In the genomic region with DNA sequence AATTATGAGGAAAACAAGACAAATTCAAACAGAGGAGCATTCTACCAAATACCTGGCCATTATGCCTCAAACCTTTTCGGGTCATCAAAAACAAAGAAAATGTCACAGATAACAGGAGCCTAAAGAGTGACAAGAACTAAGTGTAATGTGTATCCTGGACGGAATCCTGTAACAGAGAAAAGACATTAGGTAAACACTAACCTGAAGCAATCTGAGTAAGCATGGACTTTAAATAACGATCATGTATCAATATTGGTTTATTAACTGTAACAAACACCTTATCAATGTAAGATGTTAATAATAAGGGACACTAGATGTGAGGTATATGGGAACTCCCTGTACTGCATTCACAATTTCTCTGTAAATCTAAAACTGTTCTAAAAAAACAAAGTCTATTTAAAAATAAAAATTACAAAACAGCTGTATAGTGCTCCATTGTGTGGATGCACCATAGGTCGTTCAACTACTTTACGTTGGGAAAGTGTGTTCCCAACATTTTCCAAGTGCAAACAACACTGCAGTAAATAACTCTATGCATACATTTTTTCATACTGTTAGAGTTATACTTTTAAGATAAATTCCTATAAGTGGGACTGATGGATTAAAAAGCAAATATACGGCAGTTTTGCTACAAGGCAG, we compare ENCODE assay signal across 1 cellular context.
A peak's percentile ranks its signal among the peaks of the same experiment; 100 is the strongest.
TF ChIP-seq lines count a peak whose summit lies in the region.

No MANE protein-coding gene starts in this region.

TF ChIP-seq in HepG2, 621 proteins besides CTCF, POLR2A, EP300 and RAD21 (continued from another document and continues in another):
- TF ChIP-seq KMT2A (CRISPR knock-in tag; IDR thresholded peaks at IDR 0.05) (no peak), MEIS1 (CRISPR knock-in tag; IDR thresholded peaks at IDR 0.05; ENCODE audit: borderline replicate concordance) (no peak), ZNF672 (CRISPR knock-in tag; IDR thresholded peaks at IDR 0.05) (no peak), HDAC1 (CRISPR knock-in tag; IDR thresholded peaks at IDR 0.05) (no peak), CBX1 (IDR thresholded peaks at IDR 0.05; ENCODE audit: low read depth) (no peak), ZNF33A (CRISPR knock-in tag; IDR thresholded peaks at IDR 0.05; ENCODE audit: borderline replicate concordance) (no peak), GFI1 (CRISPR knock-in tag; IDR thresholded peaks at IDR 0.05; ENCODE audit: borderline replicate concordance) (peak; percentile 45), ZKSCAN8 (CRISPR knock-in tag; IDR thresholded peaks at IDR 0.05; ENCODE audit: borderline replicate concordance) (no peak), ZNF614 (CRISPR knock-in tag; IDR thresholded peaks at IDR 0.05; ENCODE audit: borderline replicate concordance) (0 out of 2 replicates have a peak, but pooled peaks have one; percentile 29), SIN3B (IDR thresholded peaks at IDR 0.05; ENCODE audit: low read length) (no peak), FOXJ3 (CRISPR knock-in tag; IDR thresholded peaks at IDR 0.05; ENCODE audit: borderline replicate concordance) (peak; percentile 86), ATM (IDR thresholded peaks at IDR 0.05; ENCODE audit: borderline replicate concordance) (no peak), SMAD1 (CRISPR knock-in tag; IDR thresholded peaks at IDR 0.05; ENCODE audit: borderline replicate concordance, low read depth) (no peak), ZNF235 (CRISPR knock-in tag; IDR thresholded peaks at IDR 0.05; ENCODE audit: borderline replicate concordance) (no peak), NR2C2 (CRISPR knock-in tag; IDR thresholded peaks at IDR 0.05; ENCODE audit: borderline replicate concordance) (no peak; the same call in 1 of the 2 replicates), FOXA3 (CRISPR knock-in tag; IDR thresholded peaks at IDR 0.05) (peak; percentile 95), ZNF720 (CRISPR knock-in tag; IDR thresholded peaks at IDR 0.05) (no peak), RARA (CRISPR knock-in tag; IDR thresholded peaks at IDR 0.05) (peak; percentile 55), ZNF431 (CRISPR knock-in tag; IDR thresholded peaks at IDR 0.05; ENCODE audit: borderline replicate concordance, low read depth) (no peak), NR3C1 (CRISPR knock-in tag; IDR thresholded peaks at IDR 0.05) (no peak), MTF2 (CRISPR knock-in tag; IDR thresholded peaks at IDR 0.05; ENCODE audit: borderline replicate concordance) (no peak), FOXC1 (CRISPR knock-in tag; IDR thresholded peaks at IDR 0.05; ENCODE audit: borderline replicate concordance) (no peak), ZMYM3 (CRISPR knock-in tag; IDR thresholded peaks at IDR 0.05) (no peak), ZNF879 (CRISPR knock-in tag; IDR thresholded peaks at IDR 0.05) (no peak), ZNF850 (CRISPR knock-in tag; conservative IDR thresholded peaks at IDR 0.05) (no peak), IRX3 (CRISPR knock-in tag; IDR thresholded peaks at IDR 0.05; ENCODE audit: borderline replicate concordance, low read depth) (no peak), SRSF4 (IDR thresholded peaks at IDR 0.05; ENCODE audit: low read depth, low read length, poor library complexity, severe bottlenecking) (no peak), ZNF563 (CRISPR knock-in tag; IDR thresholded peaks at IDR 0.05) (no peak), WIZ (CRISPR knock-in tag; IDR thresholded peaks at IDR 0.05) (no peak), RELA (CRISPR knock-in tag; IDR thresholded peaks at IDR 0.05) (no peak)
- TF ChIP-seq, protein P1, sequence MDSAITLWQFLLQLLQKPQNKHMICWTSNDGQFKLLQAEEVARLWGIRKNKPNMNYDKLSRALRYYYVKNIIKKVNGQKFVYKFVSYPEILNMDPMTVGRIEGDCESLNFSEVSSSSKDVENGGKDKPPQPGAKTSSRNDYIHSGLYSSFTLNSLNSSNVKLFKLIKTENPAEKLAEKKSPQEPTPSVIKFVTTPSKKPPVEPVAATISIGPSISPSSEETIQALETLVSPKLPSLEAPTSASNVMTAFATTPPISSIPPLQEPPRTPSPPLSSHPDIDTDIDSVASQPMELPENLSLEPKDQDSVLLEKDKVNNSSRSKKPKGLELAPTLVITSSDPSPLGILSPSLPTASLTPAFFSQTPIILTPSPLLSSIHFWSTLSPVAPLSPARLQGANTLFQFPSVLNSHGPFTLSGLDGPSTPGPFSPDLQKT (CRISPR knock-in tag; IDR thresholded peaks at IDR 0.05; ENCODE audit: borderline replicate concordance), result no peak
- TF ChIP-seq, protein P2, sequence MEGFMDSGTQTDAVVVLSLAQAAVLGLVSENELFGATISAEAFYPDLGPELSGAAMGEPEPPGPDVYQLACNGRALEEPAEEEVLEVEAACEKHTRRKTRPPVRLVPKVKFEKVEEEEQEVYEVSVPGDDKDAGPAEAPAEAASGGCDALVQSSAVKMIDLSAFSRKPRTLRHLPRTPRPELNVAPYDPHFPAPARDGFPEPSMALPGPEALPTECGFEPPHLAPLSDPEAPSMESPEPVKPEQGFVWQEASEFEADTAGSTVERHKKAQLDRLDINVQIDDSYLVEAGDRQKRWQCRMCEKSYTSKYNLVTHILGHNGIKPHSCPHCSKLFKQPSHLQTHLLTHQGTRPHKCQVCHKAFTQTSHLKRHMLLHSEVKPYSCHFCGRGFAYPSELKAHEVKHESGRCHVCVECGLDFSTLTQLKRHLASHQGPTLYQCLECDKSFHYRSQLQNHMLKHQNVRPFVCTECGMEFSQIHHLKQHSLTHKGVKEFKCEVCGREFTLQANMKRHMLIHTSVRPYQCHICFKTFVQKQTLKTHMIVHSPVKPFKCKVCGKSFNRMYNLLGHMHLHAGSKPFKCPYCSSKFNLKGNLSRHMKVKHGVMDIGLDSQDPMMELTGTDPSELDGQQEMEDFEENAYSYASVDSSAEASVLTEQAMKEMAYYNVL (CRISPR knock-in tag; IDR thresholded peaks at IDR 0.05; ENCODE audit: borderline replicate concordance), result no peak
- TF ChIP-seq, protein P3, sequence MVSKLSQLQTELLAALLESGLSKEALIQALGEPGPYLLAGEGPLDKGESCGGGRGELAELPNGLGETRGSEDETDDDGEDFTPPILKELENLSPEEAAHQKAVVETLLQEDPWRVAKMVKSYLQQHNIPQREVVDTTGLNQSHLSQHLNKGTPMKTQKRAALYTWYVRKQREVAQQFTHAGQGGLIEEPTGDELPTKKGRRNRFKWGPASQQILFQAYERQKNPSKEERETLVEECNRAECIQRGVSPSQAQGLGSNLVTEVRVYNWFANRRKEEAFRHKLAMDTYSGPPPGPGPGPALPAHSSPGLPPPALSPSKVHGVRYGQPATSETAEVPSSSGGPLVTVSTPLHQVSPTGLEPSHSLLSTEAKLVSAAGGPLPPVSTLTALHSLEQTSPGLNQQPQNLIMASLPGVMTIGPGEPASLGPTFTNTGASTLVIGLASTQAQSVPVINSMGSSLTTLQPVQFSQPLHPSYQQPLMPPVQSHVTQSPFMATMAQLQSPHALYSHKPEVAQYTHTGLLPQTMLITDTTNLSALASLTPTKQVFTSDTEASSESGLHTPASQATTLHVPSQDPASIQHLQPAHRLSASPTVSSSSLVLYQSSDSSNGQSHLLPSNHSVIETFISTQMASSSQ (IDR thresholded peaks at IDR 0.05; ENCODE audit: low read depth), result 0 out of 2 replicates have a peak, but pooled peaks have one; percentile 55
- TF ChIP-seq, protein P3 (CRISPR knock-in tag; IDR thresholded peaks at IDR 0.05; ENCODE audit: borderline replicate concordance), result no peak; the same call in 1 of the 2 replicates
- TF ChIP-seq, protein P4, sequence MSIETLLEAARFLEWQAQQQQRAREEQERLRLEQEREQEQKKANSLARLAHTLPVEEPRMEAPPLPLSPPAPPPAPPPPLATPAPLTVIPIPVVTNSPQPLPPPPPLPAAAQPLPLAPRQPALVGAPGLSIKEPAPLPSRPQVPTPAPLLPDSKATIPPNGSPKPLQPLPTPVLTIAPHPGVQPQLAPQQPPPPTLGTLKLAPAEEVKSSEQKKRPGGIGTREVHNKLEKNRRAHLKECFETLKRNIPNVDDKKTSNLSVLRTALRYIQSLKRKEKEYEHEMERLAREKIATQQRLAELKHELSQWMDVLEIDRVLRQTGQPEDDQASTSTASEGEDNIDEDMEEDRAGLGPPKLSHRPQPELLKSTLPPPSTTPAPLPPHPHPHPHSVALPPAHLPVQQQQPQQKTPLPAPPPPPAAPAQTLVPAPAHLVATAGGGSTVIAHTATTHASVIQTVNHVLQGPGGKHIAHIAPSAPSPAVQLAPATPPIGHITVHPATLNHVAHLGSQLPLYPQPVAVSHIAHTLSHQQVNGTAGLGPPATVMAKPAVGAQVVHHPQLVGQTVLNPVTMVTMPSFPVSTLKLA (IDR thresholded peaks at IDR 0.05), result no peak
- TF ChIP-seq, protein P5, sequence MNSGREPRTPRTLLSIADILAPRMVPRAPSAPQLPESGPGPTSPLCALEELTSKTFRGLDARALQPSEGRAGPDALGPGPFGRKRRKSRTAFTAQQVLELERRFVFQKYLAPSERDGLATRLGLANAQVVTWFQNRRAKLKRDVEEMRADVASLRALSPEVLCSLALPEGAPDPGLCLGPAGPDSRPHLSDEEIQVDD (CRISPR knock-in tag; IDR thresholded peaks at IDR 0.05; ENCODE audit: borderline replicate concordance), result no peak
- TF ChIP-seq, protein P6, sequence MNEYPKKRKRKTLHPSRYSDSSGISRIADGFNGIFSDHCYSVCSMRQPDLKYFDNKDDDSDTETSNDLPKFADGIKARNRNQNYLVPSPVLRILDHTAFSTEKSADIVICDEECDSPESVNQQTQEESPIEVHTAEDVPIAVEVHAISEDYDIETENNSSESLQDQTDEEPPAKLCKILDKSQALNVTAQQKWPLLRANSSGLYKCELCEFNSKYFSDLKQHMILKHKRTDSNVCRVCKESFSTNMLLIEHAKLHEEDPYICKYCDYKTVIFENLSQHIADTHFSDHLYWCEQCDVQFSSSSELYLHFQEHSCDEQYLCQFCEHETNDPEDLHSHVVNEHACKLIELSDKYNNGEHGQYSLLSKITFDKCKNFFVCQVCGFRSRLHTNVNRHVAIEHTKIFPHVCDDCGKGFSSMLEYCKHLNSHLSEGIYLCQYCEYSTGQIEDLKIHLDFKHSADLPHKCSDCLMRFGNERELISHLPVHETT (CRISPR knock-in tag; conservative IDR thresholded peaks at IDR 0.05), result no peak
- TF ChIP-seq, protein P7, sequence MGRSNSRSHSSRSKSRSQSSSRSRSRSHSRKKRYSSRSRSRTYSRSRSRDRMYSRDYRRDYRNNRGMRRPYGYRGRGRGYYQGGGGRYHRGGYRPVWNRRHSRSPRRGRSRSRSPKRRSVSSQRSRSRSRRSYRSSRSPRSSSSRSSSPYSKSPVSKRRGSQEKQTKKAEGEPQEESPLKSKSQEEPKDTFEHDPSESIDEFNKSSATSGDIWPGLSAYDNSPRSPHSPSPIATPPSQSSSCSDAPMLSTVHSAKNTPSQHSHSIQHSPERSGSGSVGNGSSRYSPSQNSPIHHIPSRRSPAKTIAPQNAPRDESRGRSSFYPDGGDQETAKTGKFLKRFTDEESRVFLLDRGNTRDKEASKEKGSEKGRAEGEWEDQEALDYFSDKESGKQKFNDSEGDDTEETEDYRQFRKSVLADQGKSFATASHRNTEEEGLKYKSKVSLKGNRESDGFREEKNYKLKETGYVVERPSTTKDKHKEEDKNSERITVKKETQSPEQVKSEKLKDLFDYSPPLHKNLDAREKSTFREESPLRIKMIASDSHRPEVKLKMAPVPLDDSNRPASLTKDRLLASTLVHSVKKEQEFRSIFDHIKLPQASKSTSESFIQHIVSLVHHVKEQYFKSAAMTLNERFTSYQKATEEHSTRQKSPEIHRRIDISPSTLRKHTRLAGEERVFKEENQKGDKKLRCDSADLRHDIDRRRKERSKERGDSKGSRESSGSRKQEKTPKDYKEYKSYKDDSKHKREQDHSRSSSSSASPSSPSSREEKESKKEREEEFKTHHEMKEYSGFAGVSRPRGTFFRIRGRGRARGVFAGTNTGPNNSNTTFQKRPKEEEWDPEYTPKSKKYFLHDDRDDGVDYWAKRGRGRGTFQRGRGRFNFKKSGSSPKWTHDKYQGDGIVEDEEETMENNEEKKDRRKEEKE (IDR thresholded peaks at IDR 0.05), result no peak
- TF ChIP-seq, protein P8, sequence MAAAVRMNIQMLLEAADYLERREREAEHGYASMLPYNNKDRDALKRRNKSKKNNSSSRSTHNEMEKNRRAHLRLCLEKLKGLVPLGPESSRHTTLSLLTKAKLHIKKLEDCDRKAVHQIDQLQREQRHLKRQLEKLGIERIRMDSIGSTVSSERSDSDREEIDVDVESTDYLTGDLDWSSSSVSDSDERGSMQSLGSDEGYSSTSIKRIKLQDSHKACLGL (CRISPR knock-in tag; IDR thresholded peaks at IDR 0.05), result no peak
- TF ChIP-seq, protein P9, sequence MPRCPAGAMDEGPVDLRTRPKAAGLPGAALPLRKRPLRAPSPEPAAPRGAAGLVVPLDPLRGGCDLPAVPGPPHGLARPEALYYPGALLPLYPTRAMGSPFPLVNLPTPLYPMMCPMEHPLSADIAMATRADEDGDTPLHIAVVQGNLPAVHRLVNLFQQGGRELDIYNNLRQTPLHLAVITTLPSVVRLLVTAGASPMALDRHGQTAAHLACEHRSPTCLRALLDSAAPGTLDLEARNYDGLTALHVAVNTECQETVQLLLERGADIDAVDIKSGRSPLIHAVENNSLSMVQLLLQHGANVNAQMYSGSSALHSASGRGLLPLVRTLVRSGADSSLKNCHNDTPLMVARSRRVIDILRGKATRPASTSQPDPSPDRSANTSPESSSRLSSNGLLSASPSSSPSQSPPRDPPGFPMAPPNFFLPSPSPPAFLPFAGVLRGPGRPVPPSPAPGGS (CRISPR knock-in tag; IDR thresholded peaks at IDR 0.05), result no peak
- TF ChIP-seq, protein P10, sequence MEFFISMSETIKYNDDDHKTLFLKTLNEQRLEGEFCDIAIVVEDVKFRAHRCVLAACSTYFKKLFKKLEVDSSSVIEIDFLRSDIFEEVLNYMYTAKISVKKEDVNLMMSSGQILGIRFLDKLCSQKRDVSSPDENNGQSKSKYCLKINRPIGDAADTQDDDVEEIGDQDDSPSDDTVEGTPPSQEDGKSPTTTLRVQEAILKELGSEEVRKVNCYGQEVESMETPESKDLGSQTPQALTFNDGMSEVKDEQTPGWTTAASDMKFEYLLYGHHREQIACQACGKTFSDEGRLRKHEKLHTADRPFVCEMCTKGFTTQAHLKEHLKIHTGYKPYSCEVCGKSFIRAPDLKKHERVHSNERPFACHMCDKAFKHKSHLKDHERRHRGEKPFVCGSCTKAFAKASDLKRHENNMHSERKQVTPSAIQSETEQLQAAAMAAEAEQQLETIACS (CRISPR knock-in tag; IDR thresholded peaks at IDR 0.05), result no peak
- TF ChIP-seq, protein P11, sequence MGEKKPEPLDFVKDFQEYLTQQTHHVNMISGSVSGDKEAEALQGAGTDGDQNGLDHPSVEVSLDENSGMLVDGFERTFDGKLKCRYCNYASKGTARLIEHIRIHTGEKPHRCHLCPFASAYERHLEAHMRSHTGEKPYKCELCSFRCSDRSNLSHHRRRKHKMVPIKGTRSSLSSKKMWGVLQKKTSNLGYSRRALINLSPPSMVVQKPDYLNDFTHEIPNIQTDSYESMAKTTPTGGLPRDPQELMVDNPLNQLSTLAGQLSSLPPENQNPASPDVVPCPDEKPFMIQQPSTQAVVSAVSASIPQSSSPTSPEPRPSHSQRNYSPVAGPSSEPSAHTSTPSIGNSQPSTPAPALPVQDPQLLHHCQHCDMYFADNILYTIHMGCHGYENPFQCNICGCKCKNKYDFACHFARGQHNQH (CRISPR knock-in tag; IDR thresholded peaks at IDR 0.05), result no peak
